In the genomic region with DNA sequence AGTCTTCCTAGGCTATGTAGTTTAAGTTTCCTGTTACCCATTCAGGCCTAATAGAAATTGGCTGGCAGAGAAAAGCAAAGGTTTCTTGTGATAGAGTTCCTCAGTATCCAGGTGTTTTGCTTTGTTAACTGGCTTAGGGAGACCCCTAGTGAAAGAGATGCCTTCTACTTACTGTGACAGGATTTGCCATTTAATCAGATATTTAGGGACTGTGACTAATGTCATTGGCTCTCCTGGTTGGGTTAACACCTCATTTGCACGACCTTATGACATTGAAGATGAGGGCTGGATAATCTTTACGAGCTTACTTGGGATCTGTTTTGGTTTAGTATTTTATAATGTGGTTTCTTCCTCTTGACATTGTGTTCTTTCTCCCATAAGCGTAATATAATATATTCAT, we compare ENCODE assay signal across 19 cellular contexts. TPM values are rescaled to one million over a fixed set of nuclear protein-coding genes. Genes with fewer than 3 reads are reported as not detected.
DNase-seq lines count a peak whose midpoint lies in the region; ATAC-seq and TF ChIP-seq lines count a peak whose summit lies in the region.
"Had no signal": no experiment of that assay in that cellular context is flagged by ENCODE, and none has a peak within 500 bp of the region (broad histone marks: within the 10 kb centered on the region; RNA-seq: fewer than 3 reads in every experiment).

No MANE protein-coding gene starts in this region.

- DNase-seq in stimulated activated naive CD8-positive, alpha-beta T cell treated with anti-CD3 and anti-CD28 coated beads, Interleukin-15, Interleukin-2, amounts not matched to agents 100 U/mL and 50 U/mL, for 24 hours: no peak
- no peak for DNase-seq in stimulated activated naive CD8-positive, alpha-beta T cell treated with anti-CD3 and anti-CD28 coated beads, Interleukin-15, amount 100 ng/mL, for 72 hours
- DNase-seq in NB4 (ENCODE audit: low read depth) (peak; percentile 7), fibroblast of villous mesenchyme (ENCODE audit: low read depth) (peak; percentile 19), NCI-H526 treated with DMSO at 0.1 percent for 48 hours (lab: John Stamatoyannopoulos, UW) (no peak), sciatic nerve (ENCODE audit: low spot score) (no peak), DMS53 (lab: John Stamatoyannopoulos, UW) (no peak), erythroblast (lab: John Stamatoyannopoulos, UW) (no peak)
- DNase-seq: CD4-positive, alpha-beta memory T cell; foreskin melanocyte; KG1; left cardiac atrium; right cardiac atrium; SHP77 treated with DMSO at 0.1 percent for 48 hours; stimulated activated naive B cell treated with anti-CD40 and anti-IgM and Interleukin-4, amounts not matched to agents 10 μg/mL and 1 μg/mL and 100 μg/mL, for 72 hours; T-helper 17 cell; trophoblast cell had no signal

- intact Hi-C loops in sciatic nerve (cut with DNase I): no loop called here

- TF ChIP-seq POLR2A in NB4 (IDR thresholded peaks at IDR 0.05; ENCODE audit: extremely low read depth, insufficient read length) (no peak), erythroblast (IDR thresholded peaks at IDR 0.05; ENCODE audit: low read length) (no peak)

- TF ChIP-seq CTCF in NB4 (IDR thresholded peaks at IDR 0.05; ENCODE audit: low read depth, low read length) (no peak), fibroblast of villous mesenchyme (IDR thresholded peaks at IDR 0.05; ENCODE audit: insufficient read depth, low read depth, low read length) (no peak)

- peaks cover 17% of the 10 kb centered on the region for H3K4me1 Mint-ChIP-seq in stimulated activated naive CD8-positive, alpha-beta T cell treated with anti-CD3 and anti-CD28 coated beads, Interleukin-15, amount 100 ng/mL, for 72 hours

- no peak overlapping the region for H3K27ac Mint-ChIP-seq in stimulated activated naive CD8-positive, alpha-beta T cell treated with anti-CD3 and anti-CD28 coated beads, Interleukin-15, amount 100 ng/mL, for 72 hours
- H3K27ac Mint-ChIP-seq: activated naive CD4-positive, alpha-beta T cell treated with anti-CD3 and anti-CD28 coated beads, Interleukin-2, amount 50 U/mL, for 72 hours; brain; CD4-positive, alpha-beta memory T cell; stimulated activated naive B cell treated with anti-CD40 and anti-IgM and Interleukin-4, amounts not matched to agents 10 μg/mL and 1 μg/mL and 100 μg/mL, for 72 hours; T-helper 17 cell had no signal

- no peak overlapping the region for H3K4me3 ChIP-seq in NB4 (ENCODE audit: low read depth, low read length)
- no peak overlapping the region for H3K4me3 ChIP-seq in fibroblast of villous mesenchyme (ENCODE audit: low read depth, low read length)

- H3K27me3 Mint-ChIP-seq in stimulated activated naive CD8-positive, alpha-beta T cell treated with anti-CD3 and anti-CD28 coated beads, Interleukin-15, amount 100 ng/mL, for 72 hours: no peaks in the 10 kb centered on the region
- H3K27me3 Mint-ChIP-seq: brain; CD4-positive, alpha-beta memory T cell; stimulated activated naive B cell treated with anti-CD40 and anti-IgM and Interleukin-4, amounts not matched to agents 10 μg/mL and 1 μg/mL and 100 μg/mL, for 72 hours; T-helper 17 cell had no signal

- H3K4me3 Mint-ChIP-seq in stimulated activated naive CD8-positive, alpha-beta T cell treated with anti-CD3 and anti-CD28 coated beads, Interleukin-15, amount 100 ng/mL, for 72 hours: no peak overlapping the region
- H3K4me3 Mint-ChIP-seq: brain; CD4-positive, alpha-beta memory T cell; stimulated activated naive B cell treated with anti-CD40 and anti-IgM and Interleukin-4, amounts not matched to agents 10 μg/mL and 1 μg/mL and 100 μg/mL, for 72 hours; T-helper 17 cell had no signal

- H3K9me3 Mint-ChIP-seq in stimulated activated naive CD8-positive, alpha-beta T cell treated with anti-CD3 and anti-CD28 coated beads, Interleukin-15, amount 100 ng/mL, for 72 hours: no peaks in the 10 kb centered on the region
- H3K9me3 Mint-ChIP-seq: activated naive CD4-positive, alpha-beta T cell treated with anti-CD3 and anti-CD28 coated beads, Interleukin-2, amount 50 U/mL, for 72 hours; brain; stimulated activated naive B cell treated with anti-CD40 and anti-IgM and Interleukin-4, amounts not matched to agents 10 μg/mL and 1 μg/mL and 100 μg/mL, for 72 hours had no signal

- ATAC-seq in stimulated activated naive CD8-positive, alpha-beta T cell treated with anti-CD3 and anti-CD28 coated beads, Interleukin-15, Interleukin-2, amounts not matched to agents 100 U/mL and 50 U/mL, for 24 hours: peak; percentile 32
- ATAC-seq in stimulated activated naive CD8-positive, alpha-beta T cell treated with anti-CD3 and anti-CD28 coated beads, Interleukin-15, amount 100 ng/mL, for 72 hours: no peak
- no peak for ATAC-seq in sciatic nerve
- ATAC-seq: activated naive CD4-positive, alpha-beta T cell treated with anti-CD3 and anti-CD28 coated beads, Interleukin-2, amount 50 U/mL, for 72 hours; left cardiac atrium; right cardiac atrium; stimulated activated naive B cell treated with anti-CD40 and anti-IgM and Interleukin-4, amounts not matched to agents 10 μg/mL and 1 μg/mL and 100 μg/mL, for 72 hours; T-helper 17 cell had no signal

RNA-seq across cellular contexts. Expression of a gene that starts 5.8 kb away (rescaled TPM):
- 54.4 and 59.2 TPM in 2 replicates for total RNA-seq in fibroblast of villous mesenchyme
- 101 TPM for total RNA-seq in sciatic nerve

Comparison
In these comparisons a context has a peak if more than half of its experiments do, and no peak if none do; other contexts are left out.
1. DNase-seq: peak in NB4 (single experiment) and fibroblast of villous mesenchyme (single experiment); none in stimulated activated naive CD8-positive, alpha-beta T cell treated with anti-CD3 and anti-CD28 coated beads, Interleukin-15, Interleukin-2, amounts not matched to agents 100 U/mL and 50 U/mL, for 24 hours (single experiment), stimulated activated naive CD8-positive, alpha-beta T cell treated with anti-CD3 and anti-CD28 coated beads, Interleukin-15, amount 100 ng/mL, for 72 hours (0 of 2), NCI-H526 treated with DMSO at 0.1 percent for 48 hours (single experiment), sciatic nerve (single experiment), DMS53 (single experiment) and erythroblast (0 of 2).